Comparison of ENCODE assay signal across 8 cellular contexts in genomic region chr1:65260851-65261473, GRCh38. TPM values are rescaled to one million over a fixed set of nuclear protein-coding genes. Genes with fewer than 3 reads are reported as not detected.
DNase-seq lines count a peak whose midpoint lies in the region; ATAC-seq and TF ChIP-seq lines count a peak whose summit lies in the region.

No MANE protein-coding gene starts in this region.

- peaks cover 11% of the 10 kb centered on the region for H3K27me3 Mint-ChIP-seq in activated naive CD8-positive, alpha-beta T cell treated with anti-CD3 and anti-CD28 coated beads for 36 hours

- peak; percentile 45 for ATAC-seq in GM18499 (IDR thresholded peaks at IDR 0.05; ENCODE audit: insufficient read depth, unreplicated experiment)
- ATAC-seq in HG02798 (IDR thresholded peaks at IDR 0.05; ENCODE audit: poor library complexity, unreplicated experiment): peak; percentile 47
- ATAC-seq in HG03280 (IDR thresholded peaks at IDR 0.05; ENCODE audit: unreplicated experiment): no peak
- ATAC-seq in Right ventricle myocardium superior (ENCODE audit: poor library complexity): no peak

- peak overlapping the region; percentile 64 for H3K27ac Mint-ChIP-seq in activated naive CD8-positive, alpha-beta T cell treated with anti-CD3 and anti-CD28 coated beads for 36 hours

- H3K9me3 ChIP-seq in sigmoid colon: no peaks in the 10 kb centered on the region

- peaks cover 0 to 24% (median 5%) of the 10 kb centered on the region in 3 donors for H3K27me3 ChIP-seq in sigmoid colon

- H3K36me3 ChIP-seq in sigmoid colon: no peaks in the 10 kb centered on the region

- H3K27ac ChIP-seq in sigmoid colon: peak overlapping the region in 1 of 4 donors; percentile 8

- TF ChIP-seq EP300 in sigmoid colon (IDR thresholded peaks at IDR 0.05): no peak

- intact Hi-C loops in sigmoid colon (cut with DNase I): no loop called here
- intact Hi-C loops in Right ventricle myocardium superior (cut with DNase I): no loop called here

- H3K36me3 Mint-ChIP-seq in activated naive CD8-positive, alpha-beta T cell treated with anti-CD3 and anti-CD28 coated beads for 36 hours: no peaks in the 10 kb centered on the region

- WGBS in sigmoid colon, 2 donors: 76 to 77% methylated on average over 4 of the region's 4 CpGs

- peak; percentile 22 for DNase-seq in activated naive CD8-positive, alpha-beta T cell treated with anti-CD3 and anti-CD28 coated beads for 36 hours
- DNase-seq in medulla oblongata (ENCODE audit: extremely low spot score) (peak; percentile 77), sigmoid colon (no peak), Right ventricle myocardium superior (no peak)
- DNase-seq in activated effector memory CD4-positive, alpha-beta T cell treated with anti-CD3 and anti-CD28 coated beads, Interleukin-2, amount 50 U/mL, for 16 hours: no peak

- H3K4me3 ChIP-seq in sigmoid colon: no peak overlapping the region

- no peak overlapping the region for H3K4me3 Mint-ChIP-seq in activated naive CD8-positive, alpha-beta T cell treated with anti-CD3 and anti-CD28 coated beads for 36 hours

- H3K4me1 ChIP-seq in sigmoid colon: peaks cover 0 to 16% (median 13%) of the 10 kb centered on the region in 4 donors

- no peak for TF ChIP-seq CTCF in sigmoid colon (IDR thresholded peaks at IDR 0.05)

- no peaks in the 10 kb centered on the region for H3K9me3 Mint-ChIP-seq in activated naive CD8-positive, alpha-beta T cell treated with anti-CD3 and anti-CD28 coated beads for 36 hours

- peaks cover 39% of the 10 kb centered on the region for H3K4me1 Mint-ChIP-seq in activated naive CD8-positive, alpha-beta T cell treated with anti-CD3 and anti-CD28 coated beads for 36 hours

- no peak for TF ChIP-seq POLR2A in sigmoid colon (IDR thresholded peaks at IDR 0.05)

RNA-seq across cellular contexts. Expression of gene DNAJC6, which starts 48.4 kb away (rescaled TPM):
- total RNA-seq in activated naive CD8-positive, alpha-beta T cell treated with anti-CD3 and anti-CD28 coated beads for 36 hours: 1 to 10 TPM; 1.9 TPM
- total RNA-seq in sigmoid colon: 1 to 10 TPM; 3.9 to 7.1 (median 5.8) TPM
- 1 to 10 TPM in 1 of 3 donors, under 1 TPM in 2; 0.23 to 2.3 (median 0.60) TPM for polyA plus RNA-seq in sigmoid colon
- total RNA-seq in Right ventricle myocardium superior: 2.0 TPM

Comparison
In these comparisons a context has a peak if more than half of its experiments do, and no peak if none do; other contexts are left out.
1. ATAC-seq: peak in GM18499 (single experiment) and HG02798 (single experiment); none in HG03280 (single experiment) and Right ventricle myocardium superior (single experiment).
2. DNase-seq: peak in activated naive CD8-positive, alpha-beta T cell treated with anti-CD3 and anti-CD28 coated beads for 36 hours (single experiment) and medulla oblongata (single experiment); none in sigmoid colon (single experiment), activated effector memory CD4-positive, alpha-beta T cell treated with anti-CD3 and anti-CD28 coated beads, Interleukin-2, amount 50 U/mL, for 16 hours (single experiment) and Right ventricle myocardium superior (single experiment).